In genomic region chr15:89408512-89409183, GRCh38 we compare ENCODE assay signal across 10 cellular contexts.
A peak's percentile ranks its signal among the peaks of the same experiment; 100 is the strongest.
DNase-seq lines count a peak whose midpoint lies in the region; ATAC-seq and TF ChIP-seq lines count a peak whose summit lies in the region.
"Had no signal": no experiment of that assay in that cellular context is flagged by ENCODE, and none has a peak within 500 bp of the region (broad histone marks: within the 10 kb centered on the region; RNA-seq: fewer than 3 reads in every experiment).

No MANE protein-coding gene starts in this region.

- no peak for ATAC-seq in HG02678 (IDR thresholded peaks at IDR 0.05; ENCODE audit: unreplicated experiment)
- ATAC-seq: left ventricle myocardium superior had no signal

- H3K36me3 Mint-ChIP-seq in Calu3 (ENCODE audit: insufficient read depth, unreplicated experiment), result no peaks in the 10 kb centered on the region
- H3K36me3 Mint-ChIP-seq in activated CD4-positive, alpha-beta memory T cell treated with anti-CD3 and anti-CD28 coated beads, Interleukin-2, amount 10 ng/mL, durations not matched to agents 7 days and 5 days (ENCODE audit: low read depth), result no peaks in the 10 kb centered on the region

- TF ChIP-seq EP300 in sigmoid colon (IDR thresholded peaks at IDR 0.05), result no peak

- H3K4me3 Mint-ChIP-seq in Calu3 (ENCODE audit: low read depth, unreplicated experiment), result peak overlapping the region; percentile 36
- H3K4me3 Mint-ChIP-seq in activated CD4-positive, alpha-beta memory T cell treated with anti-CD3 and anti-CD28 coated beads, Interleukin-2, amount 10 ng/mL, durations not matched to agents 7 days and 5 days, result peak overlapping the region; percentile 76

- H3K9me3 ChIP-seq in sigmoid colon, result no peaks in the 10 kb centered on the region

- CTCF ChIA-PET in Calu3 (lab: Charles Lee), result interaction anchor here (0.5 to 0.9 kb wide), 2 partner anchors 9 to 575 kb away, joined by 3 read pairs; no protein-coding TSS in a partner anchor
- CTCF ChIA-PET in activated CD4-positive, alpha-beta memory T cell treated with anti-CD3 and anti-CD28 coated beads, Interleukin-2, amount 10 ng/mL, durations not matched to agents 7 days and 5 days (lab: Charles Lee), result interaction anchor here (0.6 to 1.7 kb wide), 4 partner anchors 29 to 275 kb away, joined by 3 to 4 read pairs (median 4); no protein-coding TSS in a partner anchor

- TF ChIP-seq CTCF in Calu3 (IDR thresholded peaks at IDR 0.05; ENCODE audit: unreplicated experiment), result no peak
- no peak for TF ChIP-seq CTCF in fibroblast of villous mesenchyme (IDR thresholded peaks at IDR 0.05; ENCODE audit: insufficient read depth, low read depth, low read length)
- TF ChIP-seq CTCF in sigmoid colon (IDR thresholded peaks at IDR 0.05), result no peak

- no peaks in the 10 kb centered on the region for H3K9me3 Mint-ChIP-seq in Calu3 (ENCODE audit: low read depth, unreplicated experiment)
- H3K9me3 Mint-ChIP-seq in activated CD4-positive, alpha-beta memory T cell treated with anti-CD3 and anti-CD28 coated beads, Interleukin-2, amount 10 ng/mL, durations not matched to agents 7 days and 5 days, result no peaks in the 10 kb centered on the region

- H3K27ac ChIP-seq in sigmoid colon, result no peak overlapping the region

- no peak overlapping the region for H3K27ac Mint-ChIP-seq in Calu3 (ENCODE audit: unreplicated experiment)
- H3K27ac Mint-ChIP-seq in activated CD4-positive, alpha-beta memory T cell treated with anti-CD3 and anti-CD28 coated beads, Interleukin-2, amount 10 ng/mL, durations not matched to agents 7 days and 5 days, result no peak overlapping the region

- POLR2A ChIA-PET in activated CD4-positive, alpha-beta memory T cell treated with anti-CD3 and anti-CD28 coated beads, Interleukin-2, amount 10 ng/mL, durations not matched to agents 7 days and 5 days (lab: Charles Lee), result interaction anchor here (0.7 to 1.4 kb wide), 2 partner anchors 32 to 36 kb away, joined by 3 to 4 read pairs; no protein-coding TSS in a partner anchor

- peaks cover 64 to 100% (median 95%) of the 10 kb centered on the region in 3 donors for H3K27me3 ChIP-seq in sigmoid colon

- DNase-seq in Calu3 (no peak), fibroblast of villous mesenchyme (ENCODE audit: low read depth) (no peak), sigmoid colon (no peak), mucosa of gallbladder (ENCODE audit: low spot score) (no peak), HuH-7.5 (ENCODE audit: low spot score) (no peak), MV-4-11 (lab: John Stamatoyannopoulos, UW) (no peak)
- DNase-seq in activated CD4-positive, alpha-beta memory T cell treated with anti-CD3 and anti-CD28 coated beads, Interleukin-2, amount 10 ng/mL, durations not matched to agents 7 days and 5 days, result no peak
- DNase-seq: left ventricle myocardium superior, NCI-H2171 had no signal

- BruUV-seq in Calu3 (replicated peaks; lab: Mats Ljungman, UMichigan), result no TSS peak

- no peak for TF ChIP-seq POLR2A in sigmoid colon (IDR thresholded peaks at IDR 0.05)

- H3K4me3 ChIP-seq in fibroblast of villous mesenchyme (ENCODE audit: low read depth, low read length) (peak overlapping the region; percentile 25), sigmoid colon (peak overlapping the region in 3 of 4 donors; percentile 14 to 32 (median 25))

- H3K36me3 ChIP-seq in sigmoid colon, result no peaks in the 10 kb centered on the region

- WGBS in sigmoid colon, 2 donors, result 4 to 7% methylated on average over 32 of the region's 32 CpGs

- intact Hi-C loops in Calu3 (cut with micrococcal nuclease; ENCODE audit: unreplicated experiment), result no loop called here
- intact Hi-C loops in sigmoid colon (cut with DNase I), result no loop called here

- H3K27me3 Mint-ChIP-seq in Calu3 (ENCODE audit: unreplicated experiment), result peaks cover 100% of the 10 kb centered on the region
- H3K27me3 Mint-ChIP-seq in activated CD4-positive, alpha-beta memory T cell treated with anti-CD3 and anti-CD28 coated beads, Interleukin-2, amount 10 ng/mL, durations not matched to agents 7 days and 5 days, result peaks cover 94% of the 10 kb centered on the region

- H3K4me1 Mint-ChIP-seq in Calu3 (ENCODE audit: low read depth, unreplicated experiment), result no peaks in the 10 kb centered on the region
- peaks cover 55% of the 10 kb centered on the region for H3K4me1 Mint-ChIP-seq in activated CD4-positive, alpha-beta memory T cell treated with anti-CD3 and anti-CD28 coated beads, Interleukin-2, amount 10 ng/mL, durations not matched to agents 7 days and 5 days

- peaks cover 5 to 51% (median 44%) of the 10 kb centered on the region in 4 donors for H3K4me1 ChIP-seq in sigmoid colon
